1 cellular context compared by ENCODE assay signal in the genomic region with DNA sequence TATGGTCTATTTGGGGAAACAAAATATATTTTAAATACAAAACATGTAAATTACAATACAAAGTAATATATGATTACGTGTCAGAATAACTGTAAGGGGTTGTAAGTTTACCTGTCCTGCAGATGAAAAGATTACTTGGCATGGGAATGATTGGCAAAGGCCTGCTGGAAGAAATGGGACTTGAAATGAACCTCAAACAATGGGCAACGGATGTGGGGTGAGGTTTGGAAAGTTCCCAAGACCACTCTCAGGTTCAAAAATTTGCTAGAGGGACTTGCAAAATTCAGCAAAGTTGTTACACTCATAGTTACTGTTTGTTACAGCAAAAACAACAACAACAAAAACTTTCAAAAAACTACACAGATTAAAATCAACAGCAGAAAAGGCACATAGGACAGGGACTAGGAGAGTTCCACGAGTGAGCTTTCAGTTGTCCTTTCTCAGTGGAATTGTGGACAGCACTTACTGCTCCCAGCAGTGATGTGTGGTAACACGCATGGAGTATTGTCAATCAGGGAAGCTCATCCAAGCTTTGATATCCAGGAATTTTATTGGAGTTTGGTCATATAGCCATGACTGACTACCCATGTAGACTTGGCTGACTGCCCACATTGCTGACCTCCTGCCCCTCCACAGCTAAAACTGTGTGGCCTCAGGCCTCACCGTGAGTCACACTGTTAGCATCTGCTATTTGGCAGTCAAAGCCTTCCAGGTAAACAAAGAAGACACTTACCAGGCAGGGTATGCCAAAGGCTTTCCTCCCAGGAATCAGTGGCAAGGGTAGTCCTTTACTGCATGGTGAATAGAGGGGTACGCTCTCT.
TF ChIP-seq lines count a peak whose summit lies in the region.

No MANE protein-coding gene starts in this region.

TF ChIP-seq in HepG2, 621 proteins besides CTCF, POLR2A, EP300 and RAD21 (continued from another document and continues in another):
- TF ChIP-seq, protein P1, sequence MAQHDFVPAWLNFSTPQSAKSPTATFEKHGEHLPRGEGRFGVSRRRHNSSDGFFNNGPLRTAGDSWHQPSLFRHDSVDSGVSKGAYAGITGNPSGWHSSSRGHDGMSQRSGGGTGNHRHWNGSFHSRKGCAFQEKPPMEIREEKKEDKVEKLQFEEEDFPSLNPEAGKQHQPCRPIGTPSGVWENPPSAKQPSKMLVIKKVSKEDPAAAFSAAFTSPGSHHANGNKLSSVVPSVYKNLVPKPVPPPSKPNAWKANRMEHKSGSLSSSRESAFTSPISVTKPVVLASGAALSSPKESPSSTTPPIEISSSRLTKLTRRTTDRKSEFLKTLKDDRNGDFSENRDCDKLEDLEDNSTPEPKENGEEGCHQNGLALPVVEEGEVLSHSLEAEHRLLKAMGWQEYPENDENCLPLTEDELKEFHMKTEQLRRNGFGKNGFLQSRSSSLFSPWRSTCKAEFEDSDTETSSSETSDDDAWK (CRISPR knock-in tag; IDR thresholded peaks at IDR 0.05), result no peak
- TF ChIP-seq STAT5B (CRISPR knock-in tag; IDR thresholded peaks at IDR 0.05), result no peak
- TF ChIP-seq ZNF20 (CRISPR knock-in tag; IDR thresholded peaks at IDR 0.05), result no peak
- no peak for TF ChIP-seq HES4 (CRISPR knock-in tag; IDR thresholded peaks at IDR 0.05; ENCODE audit: borderline replicate concordance)
- TF ChIP-seq, protein P2, sequence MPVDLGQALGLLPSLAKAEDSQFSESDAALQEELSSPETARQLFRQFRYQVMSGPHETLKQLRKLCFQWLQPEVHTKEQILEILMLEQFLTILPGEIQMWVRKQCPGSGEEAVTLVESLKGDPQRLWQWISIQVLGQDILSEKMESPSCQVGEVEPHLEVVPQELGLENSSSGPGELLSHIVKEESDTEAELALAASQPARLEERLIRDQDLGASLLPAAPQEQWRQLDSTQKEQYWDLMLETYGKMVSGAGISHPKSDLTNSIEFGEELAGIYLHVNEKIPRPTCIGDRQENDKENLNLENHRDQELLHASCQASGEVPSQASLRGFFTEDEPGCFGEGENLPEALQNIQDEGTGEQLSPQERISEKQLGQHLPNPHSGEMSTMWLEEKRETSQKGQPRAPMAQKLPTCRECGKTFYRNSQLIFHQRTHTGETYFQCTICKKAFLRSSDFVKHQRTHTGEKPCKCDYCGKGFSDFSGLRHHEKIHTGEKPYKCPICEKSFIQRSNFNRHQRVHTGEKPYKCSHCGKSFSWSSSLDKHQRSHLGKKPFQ (CRISPR knock-in tag; IDR thresholded peaks at IDR 0.05; ENCODE audit: insufficient replicate concordance), result no peak
- no peak for TF ChIP-seq ZNF207 (IDR thresholded peaks at IDR 0.05; ENCODE audit: borderline replicate concordance)
- TF ChIP-seq, protein P3, sequence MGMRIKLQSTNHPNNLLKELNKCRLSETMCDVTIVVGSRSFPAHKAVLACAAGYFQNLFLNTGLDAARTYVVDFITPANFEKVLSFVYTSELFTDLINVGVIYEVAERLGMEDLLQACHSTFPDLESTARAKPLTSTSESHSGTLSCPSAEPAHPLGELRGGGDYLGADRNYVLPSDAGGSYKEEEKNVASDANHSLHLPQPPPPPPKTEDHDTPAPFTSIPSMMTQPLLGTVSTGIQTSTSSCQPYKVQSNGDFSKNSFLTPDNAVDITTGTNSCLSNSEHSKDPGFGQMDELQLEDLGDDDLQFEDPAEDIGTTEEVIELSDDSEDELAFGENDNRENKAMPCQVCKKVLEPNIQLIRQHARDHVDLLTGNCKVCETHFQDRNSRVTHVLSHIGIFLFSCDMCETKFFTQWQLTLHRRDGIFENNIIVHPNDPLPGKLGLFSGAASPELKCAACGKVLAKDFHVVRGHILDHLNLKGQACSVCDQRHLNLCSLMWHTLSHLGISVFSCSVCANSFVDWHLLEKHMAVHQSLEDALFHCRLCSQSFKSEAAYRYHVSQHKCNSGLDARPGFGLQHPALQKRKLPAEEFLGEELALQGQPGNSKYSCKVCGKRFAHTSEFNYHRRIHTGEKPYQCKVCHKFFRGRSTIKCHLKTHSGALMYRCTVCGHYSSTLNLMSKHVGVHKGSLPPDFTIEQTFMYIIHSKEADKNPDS (CRISPR knock-in tag; IDR thresholded peaks at IDR 0.05), result no peak
- TF ChIP-seq ZSCAN25 (CRISPR knock-in tag; IDR thresholded peaks at IDR 0.05), result no peak
- TF ChIP-seq, protein P4, sequence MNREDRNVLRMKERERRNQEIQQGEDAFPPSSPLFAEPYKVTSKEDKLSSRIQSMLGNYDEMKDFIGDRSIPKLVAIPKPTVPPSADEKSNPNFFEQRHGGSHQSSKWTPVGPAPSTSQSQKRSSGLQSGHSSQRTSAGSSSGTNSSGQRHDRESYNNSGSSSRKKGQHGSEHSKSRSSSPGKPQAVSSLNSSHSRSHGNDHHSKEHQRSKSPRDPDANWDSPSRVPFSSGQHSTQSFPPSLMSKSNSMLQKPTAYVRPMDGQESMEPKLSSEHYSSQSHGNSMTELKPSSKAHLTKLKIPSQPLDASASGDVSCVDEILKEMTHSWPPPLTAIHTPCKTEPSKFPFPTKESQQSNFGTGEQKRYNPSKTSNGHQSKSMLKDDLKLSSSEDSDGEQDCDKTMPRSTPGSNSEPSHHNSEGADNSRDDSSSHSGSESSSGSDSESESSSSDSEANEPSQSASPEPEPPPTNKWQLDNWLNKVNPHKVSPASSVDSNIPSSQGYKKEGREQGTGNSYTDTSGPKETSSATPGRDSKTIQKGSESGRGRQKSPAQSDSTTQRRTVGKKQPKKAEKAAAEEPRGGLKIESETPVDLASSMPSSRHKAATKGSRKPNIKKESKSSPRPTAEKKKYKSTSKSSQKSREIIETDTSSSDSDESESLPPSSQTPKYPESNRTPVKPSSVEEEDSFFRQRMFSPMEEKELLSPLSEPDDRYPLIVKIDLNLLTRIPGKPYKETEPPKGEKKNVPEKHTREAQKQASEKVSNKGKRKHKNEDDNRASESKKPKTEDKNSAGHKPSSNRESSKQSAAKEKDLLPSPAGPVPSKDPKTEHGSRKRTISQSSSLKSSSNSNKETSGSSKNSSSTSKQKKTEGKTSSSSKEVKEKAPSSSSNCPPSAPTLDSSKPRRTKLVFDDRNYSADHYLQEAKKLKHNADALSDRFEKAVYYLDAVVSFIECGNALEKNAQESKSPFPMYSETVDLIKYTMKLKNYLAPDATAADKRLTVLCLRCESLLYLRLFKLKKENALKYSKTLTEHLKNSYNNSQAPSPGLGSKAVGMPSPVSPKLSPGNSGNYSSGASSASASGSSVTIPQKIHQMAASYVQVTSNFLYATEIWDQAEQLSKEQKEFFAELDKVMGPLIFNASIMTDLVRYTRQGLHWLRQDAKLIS (CRISPR knock-in tag; IDR thresholded peaks at IDR 0.05), result no peak
- TF ChIP-seq HHEX (CRISPR knock-in tag; IDR thresholded peaks at IDR 0.05), result 0 out of 2 replicates have a peak, but pooled peaks have one; percentile 53
- TF ChIP-seq, protein P5, sequence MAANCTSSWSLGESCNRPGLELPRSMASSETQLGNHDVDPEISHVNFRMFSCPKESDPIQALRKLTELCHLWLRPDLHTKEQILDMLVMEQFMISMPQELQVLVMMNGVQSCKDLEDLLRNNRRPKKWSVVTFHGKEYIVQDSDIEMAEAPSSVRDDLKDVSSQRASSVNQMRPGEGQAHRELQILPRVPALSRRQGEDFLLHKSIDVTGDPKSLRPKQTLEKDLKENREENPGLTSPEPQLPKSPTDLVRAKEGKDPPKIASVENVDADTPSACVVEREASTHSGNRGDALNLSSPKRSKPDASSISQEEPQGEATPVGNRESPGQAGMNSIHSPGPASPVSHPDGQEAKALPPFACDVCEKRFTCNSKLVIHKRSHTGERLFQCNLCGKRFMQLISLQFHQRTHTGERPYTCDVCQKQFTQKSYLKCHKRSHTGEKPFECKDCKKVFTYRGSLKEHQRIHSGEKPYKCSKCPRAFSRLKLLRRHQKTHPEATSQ (CRISPR knock-in tag; IDR thresholded peaks at IDR 0.05; ENCODE audit: borderline replicate concordance), result no peak
- TF ChIP-seq FOSL2 (CRISPR knock-in tag; IDR thresholded peaks at IDR 0.05), result peak; percentile 99
- no peak for TF ChIP-seq ZNF713 (CRISPR knock-in tag; IDR thresholded peaks at IDR 0.05)
- TF ChIP-seq U2AF1 (optimal IDR thresholded peaks at IDR 0.05; ENCODE audit: low read depth, low read length), result no peak
- TF ChIP-seq ATF2 (CRISPR knock-in tag; IDR thresholded peaks at IDR 0.05), result no peak
- no peak for TF ChIP-seq HOXA7 (CRISPR knock-in tag; IDR thresholded peaks at IDR 0.05)
- TF ChIP-seq, protein P6, sequence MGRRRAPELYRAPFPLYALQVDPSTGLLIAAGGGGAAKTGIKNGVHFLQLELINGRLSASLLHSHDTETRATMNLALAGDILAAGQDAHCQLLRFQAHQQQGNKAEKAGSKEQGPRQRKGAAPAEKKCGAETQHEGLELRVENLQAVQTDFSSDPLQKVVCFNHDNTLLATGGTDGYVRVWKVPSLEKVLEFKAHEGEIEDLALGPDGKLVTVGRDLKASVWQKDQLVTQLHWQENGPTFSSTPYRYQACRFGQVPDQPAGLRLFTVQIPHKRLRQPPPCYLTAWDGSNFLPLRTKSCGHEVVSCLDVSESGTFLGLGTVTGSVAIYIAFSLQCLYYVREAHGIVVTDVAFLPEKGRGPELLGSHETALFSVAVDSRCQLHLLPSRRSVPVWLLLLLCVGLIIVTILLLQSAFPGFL (CRISPR knock-in tag; IDR thresholded peaks at IDR 0.05), result no peak
- no peak for TF ChIP-seq GTF3A (CRISPR knock-in tag; conservative IDR thresholded peaks at IDR 0.05)
- TF ChIP-seq, protein P7, sequence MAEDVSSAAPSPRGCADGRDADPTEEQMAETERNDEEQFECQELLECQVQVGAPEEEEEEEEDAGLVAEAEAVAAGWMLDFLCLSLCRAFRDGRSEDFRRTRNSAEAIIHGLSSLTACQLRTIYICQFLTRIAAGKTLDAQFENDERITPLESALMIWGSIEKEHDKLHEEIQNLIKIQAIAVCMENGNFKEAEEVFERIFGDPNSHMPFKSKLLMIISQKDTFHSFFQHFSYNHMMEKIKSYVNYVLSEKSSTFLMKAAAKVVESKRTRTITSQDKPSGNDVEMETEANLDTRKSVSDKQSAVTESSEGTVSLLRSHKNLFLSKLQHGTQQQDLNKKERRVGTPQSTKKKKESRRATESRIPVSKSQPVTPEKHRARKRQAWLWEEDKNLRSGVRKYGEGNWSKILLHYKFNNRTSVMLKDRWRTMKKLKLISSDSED (CRISPR knock-in tag; IDR thresholded peaks at IDR 0.05), result no peak
- TF ChIP-seq TOE1 (CRISPR knock-in tag; IDR thresholded peaks at IDR 0.05), result no peak
- TF ChIP-seq, protein P8, sequence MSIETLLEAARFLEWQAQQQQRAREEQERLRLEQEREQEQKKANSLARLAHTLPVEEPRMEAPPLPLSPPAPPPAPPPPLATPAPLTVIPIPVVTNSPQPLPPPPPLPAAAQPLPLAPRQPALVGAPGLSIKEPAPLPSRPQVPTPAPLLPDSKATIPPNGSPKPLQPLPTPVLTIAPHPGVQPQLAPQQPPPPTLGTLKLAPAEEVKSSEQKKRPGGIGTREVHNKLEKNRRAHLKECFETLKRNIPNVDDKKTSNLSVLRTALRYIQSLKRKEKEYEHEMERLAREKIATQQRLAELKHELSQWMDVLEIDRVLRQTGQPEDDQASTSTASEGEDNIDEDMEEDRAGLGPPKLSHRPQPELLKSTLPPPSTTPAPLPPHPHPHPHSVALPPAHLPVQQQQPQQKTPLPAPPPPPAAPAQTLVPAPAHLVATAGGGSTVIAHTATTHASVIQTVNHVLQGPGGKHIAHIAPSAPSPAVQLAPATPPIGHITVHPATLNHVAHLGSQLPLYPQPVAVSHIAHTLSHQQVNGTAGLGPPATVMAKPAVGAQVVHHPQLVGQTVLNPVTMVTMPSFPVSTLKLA (IDR thresholded peaks at IDR 0.05), result peak; percentile 38
- TF ChIP-seq SATB2 (CRISPR knock-in tag; IDR thresholded peaks at IDR 0.05), result no peak
- peak; percentile 82 for TF ChIP-seq TBX2 (CRISPR knock-in tag; IDR thresholded peaks at IDR 0.05; ENCODE audit: borderline replicate concordance)
- no peak for TF ChIP-seq ZNF737 (CRISPR knock-in tag; IDR thresholded peaks at IDR 0.05; ENCODE audit: borderline replicate concordance)
- TF ChIP-seq ZMYM2 (CRISPR knock-in tag; IDR thresholded peaks at IDR 0.05), result 0 out of 2 replicates have a peak, but pooled peaks have one; percentile 38
- TF ChIP-seq NFIB (CRISPR knock-in tag; IDR thresholded peaks at IDR 0.05; ENCODE audit: borderline replicate concordance), result no peak
- no peak for TF ChIP-seq MTA1 (CRISPR knock-in tag; IDR thresholded peaks at IDR 0.05; ENCODE audit: borderline replicate concordance)
- TF ChIP-seq ZNF333 (CRISPR knock-in tag; IDR thresholded peaks at IDR 0.05; ENCODE audit: borderline replicate concordance), result no peak
- no peak for TF ChIP-seq NPAS2 (CRISPR knock-in tag; IDR thresholded peaks at IDR 0.05; ENCODE audit: borderline replicate concordance)
- TF ChIP-seq PHF20 (CRISPR knock-in tag; IDR thresholded peaks at IDR 0.05), result no peak
- TF ChIP-seq ZBTB49 (CRISPR knock-in tag; IDR thresholded peaks at IDR 0.05; ENCODE audit: borderline replicate concordance), result no peak
- no peak for TF ChIP-seq ZNF691 (CRISPR knock-in tag; IDR thresholded peaks at IDR 0.05; ENCODE audit: borderline replicate concordance, low read depth)
- no peak for TF ChIP-seq ZFP37 (CRISPR knock-in tag; IDR thresholded peaks at IDR 0.05; ENCODE audit: borderline replicate concordance)
